1 cellular context compared by ENCODE assay signal in genomic region chr2:9282713-9283112, GRCh38.
TF ChIP-seq lines count a peak whose summit lies in the region.

No MANE protein-coding gene starts in this region.

TF ChIP-seq in SK-N-SH treated with all-trans-retinoic acid at 6 μM for 48 hours, 23 proteins besides CTCF, POLR2A, EP300 and RAD21 (continued from another document):
- no peak for TF ChIP-seq CSRNP3 (CRISPR knock-in tag; IDR thresholded peaks at IDR 0.05)
- no peak for TF ChIP-seq SNAI2 (CRISPR knock-in tag; IDR thresholded peaks at IDR 0.05)
- no peak for TF ChIP-seq TCF4 (CRISPR knock-in tag; IDR thresholded peaks at IDR 0.05; ENCODE audit: borderline replicate concordance)
- no peak for TF ChIP-seq ZC3H10 (CRISPR knock-in tag; IDR thresholded peaks at IDR 0.05)
- TF ChIP-seq, protein P1, sequence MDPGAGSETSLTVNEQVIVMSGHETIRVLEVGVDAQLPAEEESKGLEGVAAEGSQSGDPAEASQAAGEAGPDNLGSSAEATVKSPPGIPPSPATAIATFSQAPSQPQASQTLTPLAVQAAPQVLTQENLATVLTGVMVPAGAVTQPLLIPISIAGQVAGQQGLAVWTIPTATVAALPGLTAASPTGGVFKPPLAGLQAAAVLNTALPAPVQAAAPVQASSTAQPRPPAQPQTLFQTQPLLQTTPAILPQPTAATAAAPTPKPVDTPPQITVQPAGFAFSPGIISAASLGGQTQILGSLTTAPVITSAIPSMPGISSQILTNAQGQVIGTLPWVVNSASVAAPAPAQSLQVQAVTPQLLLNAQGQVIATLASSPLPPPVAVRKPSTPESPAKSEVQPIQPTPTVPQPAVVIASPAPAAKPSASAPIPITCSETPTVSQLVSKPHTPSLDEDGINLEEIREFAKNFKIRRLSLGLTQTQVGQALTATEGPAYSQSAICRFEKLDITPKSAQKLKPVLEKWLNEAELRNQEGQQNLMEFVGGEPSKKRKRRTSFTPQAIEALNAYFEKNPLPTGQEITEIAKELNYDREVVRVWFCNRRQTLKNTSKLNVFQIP (CRISPR knock-in tag; IDR thresholded peaks at IDR 0.05; ENCODE audit: borderline replicate concordance, low read depth) = no peak
- no peak for TF ChIP-seq ZFP30 (CRISPR knock-in tag; IDR thresholded peaks at IDR 0.05)
- TF ChIP-seq, protein P2, sequence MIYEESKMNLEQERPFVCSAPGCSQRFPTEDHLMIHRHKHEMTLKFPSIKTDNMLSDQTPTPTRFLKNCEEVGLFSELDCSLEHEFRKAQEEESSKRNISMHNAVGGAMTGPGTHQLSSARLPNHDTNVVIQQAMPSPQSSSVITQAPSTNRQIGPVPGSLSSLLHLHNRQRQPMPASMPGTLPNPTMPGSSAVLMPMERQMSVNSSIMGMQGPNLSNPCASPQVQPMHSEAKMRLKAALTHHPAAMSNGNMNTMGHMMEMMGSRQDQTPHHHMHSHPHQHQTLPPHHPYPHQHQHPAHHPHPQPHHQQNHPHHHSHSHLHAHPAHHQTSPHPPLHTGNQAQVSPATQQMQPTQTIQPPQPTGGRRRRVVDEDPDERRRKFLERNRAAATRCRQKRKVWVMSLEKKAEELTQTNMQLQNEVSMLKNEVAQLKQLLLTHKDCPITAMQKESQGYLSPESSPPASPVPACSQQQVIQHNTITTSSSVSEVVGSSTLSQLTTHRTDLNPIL (CRISPR knock-in tag; IDR thresholded peaks at IDR 0.05; ENCODE audit: low read depth) = no peak
- no peak for TF ChIP-seq ZNF70 (CRISPR knock-in tag; IDR thresholded peaks at IDR 0.05)
- no peak for TF ChIP-seq RARB (CRISPR knock-in tag; IDR thresholded peaks at IDR 0.05)
- TF ChIP-seq BACH2 (CRISPR knock-in tag; IDR thresholded peaks at IDR 0.05; ENCODE audit: borderline replicate concordance) = no peak
- TF ChIP-seq ISL1 (CRISPR knock-in tag; IDR thresholded peaks at IDR 0.05) = no peak
- TF ChIP-seq ESRRG (CRISPR knock-in tag; IDR thresholded peaks at IDR 0.05) = no peak
